Comparison of ENCODE assay signal across 8 cellular contexts in the genomic region with DNA sequence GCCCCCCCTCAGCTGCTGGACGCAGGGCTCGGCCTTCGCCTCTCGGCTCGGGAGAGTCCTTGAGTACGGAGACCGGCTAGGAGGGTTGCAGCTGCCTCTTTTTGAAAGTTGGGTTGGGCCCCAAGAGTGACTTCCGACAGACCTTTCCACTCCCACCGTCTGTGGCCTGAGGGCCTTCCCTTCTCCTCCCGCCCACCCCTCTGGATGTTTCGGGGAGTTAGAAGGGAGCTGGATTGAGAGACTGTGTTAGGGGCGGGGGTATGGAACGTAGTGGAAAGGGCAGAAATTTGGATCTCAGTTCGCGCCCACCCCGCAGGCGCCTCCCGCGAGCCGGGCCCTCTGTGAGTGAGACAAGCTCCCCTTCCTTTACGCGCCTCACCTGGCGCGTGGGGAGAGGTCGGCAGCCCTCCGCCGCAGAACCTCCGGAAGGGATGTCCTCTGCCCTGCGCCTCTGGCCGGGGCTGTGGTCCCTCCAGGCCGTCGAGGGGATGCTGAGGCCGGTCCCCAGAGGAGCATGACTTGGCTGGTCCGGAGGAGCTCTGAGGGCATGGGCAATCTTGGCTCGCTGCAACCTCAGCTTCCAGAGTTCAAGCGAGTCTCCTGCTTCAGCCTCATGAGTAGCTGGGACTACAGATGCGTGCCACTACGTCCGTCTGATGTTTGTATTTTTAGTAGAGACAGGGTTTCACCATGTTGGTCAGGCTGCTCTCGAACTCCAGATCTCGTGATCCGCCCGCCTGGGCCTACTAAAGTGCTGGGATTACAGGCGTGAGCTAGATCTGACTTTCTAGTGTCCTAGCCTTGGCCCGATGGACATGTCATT. TPM values are rescaled to one million over a fixed set of nuclear protein-coding genes. Genes with fewer than 3 reads are reported as not detected.
A peak's percentile ranks its signal among the peaks of the same experiment; 100 is the strongest.
DNase-seq lines count a peak whose midpoint lies in the region; ATAC-seq and TF ChIP-seq lines count a peak whose summit lies in the region.

No MANE protein-coding gene starts in this region.

- ATAC-seq in GM18873 (IDR thresholded peaks at IDR 0.05; ENCODE audit: low FRiP score, unreplicated experiment), result peak; percentile 26
- peak; percentile 37 for ATAC-seq in HG03354 (IDR thresholded peaks at IDR 0.05; ENCODE audit: poor library complexity, severe bottlenecking, unreplicated experiment)
- ATAC-seq in central memory CD8-positive, alpha-beta T cell (replicated peaks; ENCODE audit: extremely low read depth, poor library complexity, severe bottlenecking), result peak; percentile 26

- WGBS in liver, result 20% methylated on average over 45 of the region's 45 CpGs

- POLR2A ChIA-PET in A673 (lab: Charles Lee; ENCODE audit: low non-redundant PET), result interaction anchor here (0.6 to 0.7 kb wide), 2 partner anchors 360 to 709 kb away, joined by 3 read pairs; a partner anchor contains a TSS

- H3K27ac ChIP-seq in A673 (ENCODE audit: low read depth, low read length, poor library complexity, severe bottlenecking) (peak overlapping the region; percentile 98), VCaP (peak overlapping the region; percentile 90), liver (ENCODE audit: low read depth in 1 of 2, low read length in 2 of 2) (peak overlapping the region; percentile 94 to 98)

- intact Hi-C loops in A673 (cut with micrococcal nuclease; ENCODE audit: unreplicated experiment), result no loop called here

- peaks cover 27% of the 10 kb centered on the region for H3K36me3 Mint-ChIP-seq in central memory CD8-positive, alpha-beta T cell (ENCODE audit: insufficient read depth)

- peak overlapping the region; percentile 94 for H3K27ac Mint-ChIP-seq in central memory CD8-positive, alpha-beta T cell (ENCODE audit: low read depth)

- CTCF ChIA-PET in A673 (lab: Charles Lee), result no interaction called here

- TF ChIP-seq CTCF in A673 (conservative IDR thresholded peaks at IDR 0.05; ENCODE audit: low read depth, low read length) (no peak), VCaP (conservative IDR thresholded peaks at IDR 0.05) (no peak), liver (IDR thresholded peaks at IDR 0.05; ENCODE audit: low read depth, low read length, missing input control) (no peak)

- H3K9me3 Mint-ChIP-seq in central memory CD8-positive, alpha-beta T cell, result no peaks in the 10 kb centered on the region

- peaks cover 58% of the 10 kb centered on the region for H3K4me1 Mint-ChIP-seq in central memory CD8-positive, alpha-beta T cell

- peaks cover 31% of the 10 kb centered on the region for H3K4me1 ChIP-seq in A673 (ENCODE audit: insufficient read depth, low read length, poor library complexity, severe bottlenecking)
- H3K4me1 ChIP-seq in liver (ENCODE audit: control insufficient read depth in 4 of 4, insufficient read depth in 4 of 4, low read length in 3 of 4), result peaks cover 3 to 39% (median 21%) of the 10 kb centered on the region in 4 donors

- BruUV-seq in A673 (replicated peaks; lab: Mats Ljungman, UMichigan), result TSS peak; percentile 35

- DNase-seq in A673 (ENCODE audit: low spot score), result peak; percentile 24
- peak; percentile 21 to 22 for DNase-seq in central memory CD8-positive, alpha-beta T cell (ENCODE audit: low spot score in 2 of 2)
- DNase-seq in stimulated activated CD8-positive, alpha-beta memory T cell treated with anti-CD3 and anti-CD28 coated beads, Interleukin-12 subunit alpha, Interleukin-12 subunit beta, amount 100 ng/mL, for 4 hours (ENCODE audit: low read depth), result peak; percentile 19
- DNase-seq in NCI-H2107 (lab: John Stamatoyannopoulos, UW), result no peak

- no peak for TF ChIP-seq RAD21 in liver (IDR thresholded peaks at IDR 0.05)

- no peaks in the 10 kb centered on the region for H3K9me3 ChIP-seq in A673 (ENCODE audit: low read depth, low read length, poor library complexity, severe bottlenecking)
- H3K9me3 ChIP-seq in liver (ENCODE audit: control insufficient read depth in 4 of 4, low read length in 3 of 4), result no peaks in the 10 kb centered on the region

- H3K4me3 ChIP-seq in A673 (ENCODE audit: low read depth, low read length, poor library complexity, severe bottlenecking) (peak overlapping the region; percentile 87), liver (ENCODE audit: low read depth in 1 of 3, low read length in 3 of 3) (peak overlapping the region; percentile 55 to 79 (median 59))

- H3K9ac ChIP-seq in liver (ENCODE audit: low read depth in 1 of 2, low read length in 2 of 2), result peak overlapping the region; percentile 61 to 82

- H3K27me3 ChIP-seq in A673 (replicated peaks; ENCODE audit: insufficient read depth, low read depth, low read length, poor library complexity) (no peaks in the 10 kb centered on the region), liver (ENCODE audit: control insufficient read depth in 4 of 4, insufficient read depth in 4 of 4, low read length in 3 of 4) (no peaks in the 10 kb centered on the region)

- H3K4me3 Mint-ChIP-seq in central memory CD8-positive, alpha-beta T cell, result peak overlapping the region; percentile 82

- H3K27me3 Mint-ChIP-seq in central memory CD8-positive, alpha-beta T cell, result no peaks in the 10 kb centered on the region

- H3K36me3 ChIP-seq in A673 (ENCODE audit: insufficient read depth, low read length, poor library complexity, severe bottlenecking) (peaks cover 20% of the 10 kb centered on the region), liver (ENCODE audit: control insufficient read depth in 4 of 4, insufficient read depth in 3 of 4, low read depth in 1 of 4, low read length in 3 of 4) (peaks cover 2 to 32% (median 17%) of the 10 kb centered on the region in 4 donors)

TF ChIP-seq in liver, 16 proteins besides CTCF, POLR2A, EP300 and RAD21:
- no peak for TF ChIP-seq NR2F2 (IDR thresholded peaks at IDR 0.05)
- TF ChIP-seq TAF1 (conservative IDR thresholded peaks at IDR 0.05), result no peak
- no peak for TF ChIP-seq JUND (IDR thresholded peaks at IDR 0.05)
- TF ChIP-seq, protein P1, sequence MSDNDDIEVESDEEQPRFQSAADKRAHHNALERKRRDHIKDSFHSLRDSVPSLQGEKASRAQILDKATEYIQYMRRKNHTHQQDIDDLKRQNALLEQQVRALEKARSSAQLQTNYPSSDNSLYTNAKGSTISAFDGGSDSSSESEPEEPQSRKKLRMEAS (IDR thresholded peaks at IDR 0.05), result no peak
- TF ChIP-seq, protein P2, sequence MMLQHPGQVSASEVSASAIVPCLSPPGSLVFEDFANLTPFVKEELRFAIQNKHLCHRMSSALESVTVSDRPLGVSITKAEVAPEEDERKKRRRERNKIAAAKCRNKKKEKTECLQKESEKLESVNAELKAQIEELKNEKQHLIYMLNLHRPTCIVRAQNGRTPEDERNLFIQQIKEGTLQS (IDR thresholded peaks at IDR 0.05), result no peak
- TF ChIP-seq FOXA2 (IDR thresholded peaks at IDR 0.05), result no peak
- no peak for TF ChIP-seq HNF4G (IDR thresholded peaks at IDR 0.05)
- TF ChIP-seq HNF4A (conservative IDR thresholded peaks at IDR 0.05), result no peak
- TF ChIP-seq SP1 (IDR thresholded peaks at IDR 0.05), result no peak

RNA-seq across cellular contexts. Expression of a gene that starts 15.9 kb away (rescaled TPM):
- total RNA-seq in A673 (2021) (6.0 and 7.1 TPM in 2 replicates), liver (1 to 10 TPM; 3.5 to 3.6 TPM)
- polyA plus RNA-seq in liver, result 10 to 100 TPM in 1 of 2 donors, 1 to 10 TPM in 1; 7.6 to 23.3 TPM
